ENCODE assay signal across 1 cellular context in genomic region chr20:2657241-2657640, GRCh38.
TF ChIP-seq lines count a peak whose summit lies in the region.

No MANE protein-coding gene starts in this region.

TF ChIP-seq in HepG2, 621 proteins besides CTCF, POLR2A, EP300 and RAD21:
- TF ChIP-seq SOX13 (IDR thresholded peaks at IDR 0.05) (no peak), SOX13 (CRISPR knock-in tag; conservative IDR thresholded peaks at IDR 0.05 in 1 of 2, IDR thresholded peaks at IDR 0.05 in 1 of 2) (0 out of 4 replicates have a peak, but pooled peaks of 1 of the 2 experiments have one; percentile 2), ZNF362 (CRISPR knock-in tag; IDR thresholded peaks at IDR 0.05; ENCODE audit: borderline replicate concordance) (no peak), TBX3 (IDR thresholded peaks at IDR 0.05; ENCODE audit: borderline replicate concordance) (no peak), ZNF550 (CRISPR knock-in tag; IDR thresholded peaks at IDR 0.05; ENCODE audit: borderline replicate concordance) (no peak), RBM22 (optimal IDR thresholded peaks at IDR 0.05; ENCODE audit: low read length) (peak; percentile 64), AGO2 (optimal IDR thresholded peaks at IDR 0.05; ENCODE audit: low read depth, low read length) (peak; percentile 56), CBX5 (CRISPR knock-in tag; IDR thresholded peaks at IDR 0.05; ENCODE audit: borderline replicate concordance) (peak; percentile 29; the same call in 1 of the 2 replicates), POLR2G (IDR thresholded peaks at IDR 0.05; ENCODE audit: low read depth, low read length) (peak; percentile 9; the same call in 1 of the 2 replicates), ZFY (CRISPR knock-in tag; IDR thresholded peaks at IDR 0.05) (0 out of 2 replicates have a peak, but pooled peaks have one; percentile 7), RBFOX2 (IDR thresholded peaks at IDR 0.05; ENCODE audit: low read depth, low read length) (peak; percentile 72)
